22 cellular contexts compared by ENCODE assay signal in the genomic region with DNA sequence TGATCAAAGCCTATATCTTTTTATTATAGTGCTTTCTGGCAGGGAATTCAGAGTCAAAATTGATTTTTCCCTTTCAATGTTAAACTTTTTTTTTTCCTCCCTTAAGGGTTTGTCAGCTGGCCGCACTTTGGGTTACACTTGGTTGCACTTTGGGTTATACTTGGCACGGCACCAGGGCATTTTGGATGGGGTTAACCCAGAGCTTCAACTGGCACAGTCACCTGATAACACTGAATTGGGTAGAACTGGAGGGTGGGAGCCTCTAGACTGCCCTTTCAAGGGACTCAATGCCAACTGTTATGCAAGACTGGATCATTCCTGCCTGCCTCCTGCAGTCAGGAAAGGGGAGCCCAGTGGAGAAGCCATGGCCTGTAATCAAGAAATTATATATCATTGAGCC.
DNase-seq lines count a peak whose midpoint lies in the region; ATAC-seq, FAIRE-seq and TF ChIP-seq lines count a peak whose summit lies in the region.
"Had no signal": no experiment of that assay in that cellular context is flagged by ENCODE, and none has a peak within 500 bp of the region (broad histone marks: within the 10 kb centered on the region; RNA-seq: fewer than 3 reads in every experiment).

No MANE protein-coding gene starts in this region.

- TF ChIP-seq RAD21 in liver (IDR thresholded peaks at IDR 0.05) (peak in 1 of 2 donors; percentile 21), HepG2 (CRISPR knock-in tag; IDR thresholded peaks at IDR 0.05) (no peak)

- no peak overlapping the region for H3K56ac ChIP-seq in mesendoderm (ENCODE audit: low read length)

- TF ChIP-seq EP300 in HepG2 (IDR thresholded peaks at IDR 0.05; ENCODE audit: low read depth in 2 of 2, low read length in 2 of 2) (no peak), HepG2 (CRISPR knock-in tag; IDR thresholded peaks at IDR 0.05; ENCODE audit: borderline replicate concordance) (no peak)

- H3K27me3 ChIP-seq in liver (ENCODE audit: control insufficient read depth in 4 of 4, insufficient read depth in 4 of 4, low read length in 3 of 4): no peaks in the 10 kb centered on the region
- no peaks in the 10 kb centered on the region for H3K27me3 ChIP-seq in HepG2 (ENCODE audit: control insufficient read depth in 1 of 2, insufficient read depth in 2 of 2, low read length in 2 of 2)
- H3K27me3 ChIP-seq in kidney epithelial cell (ENCODE audit: control insufficient read depth, insufficient read depth, low read length): no peaks in the 10 kb centered on the region
- H3K27me3 ChIP-seq in mesendoderm (ENCODE audit: insufficient read depth, low read length, poor library complexity): no peaks in the 10 kb centered on the region

- H3K27ac ChIP-seq in liver (ENCODE audit: low read depth in 1 of 2, low read length in 2 of 2) (peak overlapping the region in 1 of 2 donors; percentile 23), HepG2 (ENCODE audit: extremely low read length, insufficient read depth, low read length) (no peak overlapping the region), mesendoderm (ENCODE audit: low read depth, low read length) (no peak overlapping the region)
- H3K27ac ChIP-seq: GM23248 had no signal

- no peak overlapping the region for H2BK120ac ChIP-seq in mesendoderm (ENCODE audit: low read depth, low read length)

- H4K5ac ChIP-seq in mesendoderm (ENCODE audit: low read length): no peak overlapping the region

- in situ Hi-C loops in HepG2 (cut with HindIII; ENCODE audit: extremely low pct_ligation_motif_present, low pct_unique_long_range_greater_than_20kb): loop anchor here (25.0 kb wide), 1 partner anchor 658 kb away; no protein-coding TSS in a partner anchor

- FAIRE-seq in HepG2 (lab: Jason Lieb, UNC): no peak
- FAIRE-seq: GM12878, GM19239, K562 had no signal

- WGBS in liver: 34% methylated on average over 2 of the region's 2 CpGs
- WGBS in HepG2 (ENCODE audit: low lambda C conversion rate): 31% methylated on average over 2 of the region's 2 CpGs
- WGBS in mesendoderm (ENCODE audit: extremely low coverage, insufficient coverage, low lambda C conversion rate): no CpG with 5 or more reads among the region's 2 CpGs

- no peaks in the 10 kb centered on the region for H3K36me3 ChIP-seq in liver (ENCODE audit: control insufficient read depth in 4 of 4, insufficient read depth in 3 of 4, low read depth in 1 of 4, low read length in 3 of 4)
- H3K36me3 ChIP-seq in HepG2 (replicated peaks in 1 of 2; ENCODE audit: control insufficient read depth in 1 of 2, insufficient read depth in 2 of 2, low read length in 2 of 2): no peaks in the 10 kb centered on the region
- H3K36me3 ChIP-seq in kidney epithelial cell (ENCODE audit: control insufficient read depth, insufficient read depth, low read length): no peaks in the 10 kb centered on the region
- no peaks in the 10 kb centered on the region for H3K36me3 ChIP-seq in mesendoderm (ENCODE audit: control insufficient read depth, insufficient read depth, low read length)

- H3K4ac ChIP-seq in mesendoderm (ENCODE audit: low read depth, low read length): no peak overlapping the region

- H3K23ac ChIP-seq in mesendoderm (ENCODE audit: low read length): no peak overlapping the region

- no peak overlapping the region for H4K8ac ChIP-seq in mesendoderm (ENCODE audit: low read depth, low read length)

- no peaks in the 10 kb centered on the region for H4K20me1 ChIP-seq in HepG2 (ENCODE audit: insufficient read depth, low read length)

- POLR2A ChIA-PET in HepG2 (lab: Yijun Ruan, JAX): no interaction called here

- H3K9me3 ChIP-seq in liver (ENCODE audit: control insufficient read depth in 4 of 4, low read length in 3 of 4): no peaks in the 10 kb centered on the region
- H3K9me3 ChIP-seq in HepG2 (ENCODE audit: low read length): no peaks in the 10 kb centered on the region
- H3K9me3 ChIP-seq: SK-N-SH had no signal

- H3K18ac ChIP-seq in mesendoderm (ENCODE audit: low read length): no peak overlapping the region

- no peak overlapping the region for H2AK5ac ChIP-seq in mesendoderm (ENCODE audit: low read length)

- H3K9ac ChIP-seq in liver (ENCODE audit: low read depth in 1 of 2, low read length in 2 of 2): no peak overlapping the region
- H3K9ac ChIP-seq in HepG2 (ENCODE audit: insufficient read depth, low read depth, low read length): no peak overlapping the region
- no peak overlapping the region for H3K9ac ChIP-seq in mesendoderm (ENCODE audit: low read length)
- H3K9ac ChIP-seq: GM23248, SK-N-SH had no signal

- H3K4me3 ChIP-seq in liver (ENCODE audit: low read depth in 1 of 3, low read length in 3 of 3) (no peak overlapping the region), HepG2 (replicated peaks in 1 of 3; ENCODE audit: insufficient read depth in 1 of 3, low read depth in 2 of 3, low read length in 3 of 3) (no peak overlapping the region), kidney epithelial cell (ENCODE audit: low read depth, low read length) (no peak overlapping the region), mesendoderm (ENCODE audit: low read length) (no peak overlapping the region)
- H3K4me3 ChIP-seq: GM12878, GM23248, K562 had no signal

- H3K79me2 ChIP-seq in HepG2 (ENCODE audit: insufficient read depth, low read length): no peaks in the 10 kb centered on the region
- H3K79me2 ChIP-seq in mesendoderm (ENCODE audit: control insufficient read depth, insufficient read depth, low read length): no peaks in the 10 kb centered on the region

- H2AFZ ChIP-seq in HepG2 (ENCODE audit: low read length): no peak overlapping the region
- H2AFZ ChIP-seq: GM23248 had no signal

- H2BK15ac ChIP-seq in mesendoderm (replicated peaks; ENCODE audit: low read depth): no peak overlapping the region

- CTCF ChIA-PET in HepG2 (lab: Yijun Ruan, JAX; ENCODE audit: low intra/inter-chr PET ratio, low total read pairs): no interaction called here

- H3K4me2 ChIP-seq in HepG2 (ENCODE audit: low read depth, low read length) (no peak overlapping the region), mesendoderm (ENCODE audit: low read length) (no peak overlapping the region)
- H3K4me2 ChIP-seq: SK-N-SH had no signal

- no peak for TF ChIP-seq POLR2A in HepG2 (IDR thresholded peaks at IDR 0.05; ENCODE audit: insufficient read depth in 1 of 2, low read depth in 2 of 2, low read length in 2 of 2)

- no peak for TF ChIP-seq CTCF in liver (IDR thresholded peaks at IDR 0.05; ENCODE audit: low read depth, low read length, missing input control)
- TF ChIP-seq CTCF in HepG2 (CRISPR knock-in tag; IDR thresholded peaks at IDR 0.05): no peak
- no peak for TF ChIP-seq CTCF in kidney epithelial cell (IDR thresholded peaks at IDR 0.05; ENCODE audit: insufficient read depth, low read length, poor library complexity, severe bottlenecking)

- H2BK5ac ChIP-seq in mesendoderm (ENCODE audit: low read length): no peak overlapping the region

- ATAC-seq in HepG2 (no peak), HG02678 (IDR thresholded peaks at IDR 0.05; ENCODE audit: unreplicated experiment) (no peak)
- ATAC-seq: GM12878, K562, T-cell had no signal

- intact Hi-C loops in HepG2 (cut with micrococcal nuclease; ENCODE audit: unreplicated experiment): no loop called here

- H3K4me1 ChIP-seq in liver (ENCODE audit: control insufficient read depth in 4 of 4, insufficient read depth in 4 of 4, low read length in 3 of 4): peaks cover 3 to 21% (median 17%) of the 10 kb centered on the region in 4 donors
- no peaks in the 10 kb centered on the region for H3K4me1 ChIP-seq in HepG2 (ENCODE audit: insufficient read depth, low read length)
- H3K4me1 ChIP-seq in mesendoderm (ENCODE audit: control insufficient read depth, low read depth, low read length): no peaks in the 10 kb centered on the region

- no peak for DNase-seq in HepG2 (ENCODE audit: low spot score)
- DNase-seq in NCI-H1105 treated with DMSO at 0.1 percent for 48 hours (lab: John Stamatoyannopoulos, UW): peak; percentile 91
- DNase-seq in kidney epithelial cell (ENCODE audit: low read depth): peak; percentile 5
- DNase-seq in NCI-H2227 treated with DMSO at 0.1 percent for 48 hours (lab: John Stamatoyannopoulos, UW): no peak
- DNase-seq in mesendoderm: no peak
- DNase-seq: DMS153, EL, GM23248, HCEC 1CT, NCI-H1417, NCI-H187 treated with DMSO at 0.1 percent for 48 hours, NCI-H226, NCI-H748 treated with DMSO at 0.1 percent for 48 hours, RPMI8226, SHP77 treated with DMSO at 0.1 percent for 48 hours, SK-N-SH, T-cell had no signal

- BruUV-seq in HepG2 (replicated peaks; lab: Mats Ljungman, UMichigan): no TSS peak

- H3K79me1 ChIP-seq in mesendoderm (ENCODE audit: low read length): no peaks in the 10 kb centered on the region

TF ChIP-seq in liver, 16 proteins besides CTCF, POLR2A, EP300 and RAD21 (continues in another document):
- TF ChIP-seq RXRA (IDR thresholded peaks at IDR 0.05) (peak; percentile 84 to 93), JUND (IDR thresholded peaks at IDR 0.05) (peak in 1 of 2 donors; percentile 55), TAF1 (conservative IDR thresholded peaks at IDR 0.05) (no peak), SP1 (IDR thresholded peaks at IDR 0.05) (peak; percentile 60)
- TF ChIP-seq, protein P1, sequence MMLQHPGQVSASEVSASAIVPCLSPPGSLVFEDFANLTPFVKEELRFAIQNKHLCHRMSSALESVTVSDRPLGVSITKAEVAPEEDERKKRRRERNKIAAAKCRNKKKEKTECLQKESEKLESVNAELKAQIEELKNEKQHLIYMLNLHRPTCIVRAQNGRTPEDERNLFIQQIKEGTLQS (IDR thresholded peaks at IDR 0.05): no peak

TF ChIP-seq in HepG2, 621 proteins besides CTCF, POLR2A, EP300 and RAD21 (continues in another document):
- TF ChIP-seq ZNF552 (CRISPR knock-in tag; IDR thresholded peaks at IDR 0.05; ENCODE audit: borderline replicate concordance) (no peak), MZF1 (CRISPR knock-in tag; IDR thresholded peaks at IDR 0.05; ENCODE audit: borderline replicate concordance) (no peak), HMG20A (CRISPR knock-in tag; IDR thresholded peaks at IDR 0.05; ENCODE audit: borderline replicate concordance) (no peak), ZNF709 (CRISPR knock-in tag; IDR thresholded peaks at IDR 0.05) (no peak), ZKSCAN8 (CRISPR knock-in tag; IDR thresholded peaks at IDR 0.05; ENCODE audit: borderline replicate concordance) (no peak), KLF6 (CRISPR knock-in tag; IDR thresholded peaks at IDR 0.05) (no peak), MTF2 (CRISPR knock-in tag; IDR thresholded peaks at IDR 0.05; ENCODE audit: borderline replicate concordance) (no peak), POLR2G (IDR thresholded peaks at IDR 0.05; ENCODE audit: low read depth, low read length) (no peak), MXI1 (IDR thresholded peaks at IDR 0.05; ENCODE audit: borderline replicate concordance, low read depth, low read length) (no peak), ZNF292 (CRISPR knock-in tag; IDR thresholded peaks at IDR 0.05; ENCODE audit: borderline replicate concordance, low read depth) (no peak)

Comparison
In these comparisons a context has a peak if more than half of its experiments do, and no peak if none do; other contexts are left out.
1. DNase-seq: peak in NCI-H1105 treated with DMSO at 0.1 percent for 48 hours (single experiment) and kidney epithelial cell (single experiment); none in HepG2 (single experiment), NCI-H2227 treated with DMSO at 0.1 percent for 48 hours (single experiment) and mesendoderm (single experiment).